In genomic region chr7:14191686-14192098, GRCh38 we compare ENCODE assay signal across 20 cellular contexts.
DNase-seq lines count a peak whose midpoint lies in the region; ATAC-seq and TF ChIP-seq lines count a peak whose summit lies in the region.
"Had no signal": no experiment of that assay in that cellular context is flagged by ENCODE, and none has a peak within 500 bp of the region (broad histone marks: within the 10 kb centered on the region; RNA-seq: fewer than 3 reads in every experiment).

No MANE protein-coding gene starts in this region.

- ATAC-seq in SK-N-SH treated with all-trans-retinoic acid at 6 μM for 48 hours (peak; percentile 68), GM21786 (IDR thresholded peaks at IDR 0.05; ENCODE audit: unreplicated experiment) (no peak)

- H3K27ac Mint-ChIP-seq in HFFc6: no peak overlapping the region
- no peak overlapping the region for H3K27ac Mint-ChIP-seq in activated T-helper 2 cell treated with anti-CD3 and anti-CD28 coated beads, Interferon-gamma antibody, Interleukin-2, Interleukin-4, amounts not matched to agents 10 μg/mL and 5 μg/mL and 100 μg/mL, durations not matched to agents 14 hours and 24 hours and 36 hours
- H3K27ac Mint-ChIP-seq: T-helper 1 cell treated with Interleukin-12 subunit alpha and Interleukin-12 subunit beta and Interleukin-4 antibody, amounts not matched to agents 30 μg/mL and 1 μg/mL, for 36 hours had no signal

- peak; percentile 27 for DNase-seq in AG10803 (ENCODE audit: low read depth)
- peak; percentile 55 for DNase-seq in HFFc6
- peak; percentile 18 for DNase-seq in fibroblast of the aortic adventitia (ENCODE audit: low read depth)
- no peak for DNase-seq in NCI-H345 (lab: John Stamatoyannopoulos, UW)
- no peak for DNase-seq in epidermal melanocyte (ENCODE audit: insufficient read length, low spot score)
- no peak for DNase-seq in activated T-helper 2 cell treated with anti-CD3 and anti-CD28 coated beads, Interferon-gamma antibody, Interleukin-2, Interleukin-4, amounts not matched to agents 10 μg/mL and 5 μg/mL and 100 μg/mL, durations not matched to agents 14 hours and 24 hours and 36 hours (ENCODE audit: low spot score)
- DNase-seq: activated CD4-positive, CD25-positive, alpha-beta regulatory T cell; activated effector memory CD4-positive, alpha-beta T cell treated with anti-CD3 and anti-CD28 coated beads, Interleukin-2, amount 50 U/mL, for 16 hours; aorta; Calu3; GF-D8; MV-4-11; NCI-H748 treated with DMSO at 0.1 percent for 48 hours; ovary; Peyer's patch; stimulated activated CD4-positive, alpha-beta T cell treated with anti-CD3 and anti-CD28 coated beads, Interleukin-4, amount 100 ng/mL, for 24 hours; stimulated activated CD8-positive, alpha-beta memory T cell treated with anti-CD3 and anti-CD28 coated beads, Interleukin-4, amount 100 ng/mL, for 48 hours had no signal

- no peak overlapping the region for H3K4me3 Mint-ChIP-seq in HFFc6
- H3K4me3 Mint-ChIP-seq in activated T-helper 2 cell treated with anti-CD3 and anti-CD28 coated beads, Interferon-gamma antibody, Interleukin-2, Interleukin-4, amounts not matched to agents 10 μg/mL and 5 μg/mL and 100 μg/mL, durations not matched to agents 14 hours and 24 hours and 36 hours (ENCODE audit: low read depth): no peak overlapping the region
- H3K4me3 Mint-ChIP-seq: T-helper 1 cell treated with Interleukin-12 subunit alpha and Interleukin-12 subunit beta and Interleukin-4 antibody, amounts not matched to agents 30 μg/mL and 1 μg/mL, for 36 hours had no signal

- H3K9me3 Mint-ChIP-seq in HFFc6: no peaks in the 10 kb centered on the region
- peaks cover 12% of the 10 kb centered on the region for H3K9me3 Mint-ChIP-seq in activated T-helper 2 cell treated with anti-CD3 and anti-CD28 coated beads, Interferon-gamma antibody, Interleukin-2, Interleukin-4, amounts not matched to agents 10 μg/mL and 5 μg/mL and 100 μg/mL, durations not matched to agents 14 hours and 24 hours and 36 hours

- no peak for TF ChIP-seq CTCF in AG10803 (conservative IDR thresholded peaks at IDR 0.05; ENCODE audit: low read length)
- TF ChIP-seq CTCF in HFFc6 (IDR thresholded peaks at IDR 0.05): no peak
- TF ChIP-seq CTCF in fibroblast of the aortic adventitia (IDR thresholded peaks at IDR 0.05; ENCODE audit: insufficient read depth, low read length): no peak

- no peaks in the 10 kb centered on the region for H3K27me3 Mint-ChIP-seq in HFFc6 (ENCODE audit: insufficient read depth)
- H3K27me3 Mint-ChIP-seq in activated T-helper 2 cell treated with anti-CD3 and anti-CD28 coated beads, Interferon-gamma antibody, Interleukin-2, Interleukin-4, amounts not matched to agents 10 μg/mL and 5 μg/mL and 100 μg/mL, durations not matched to agents 14 hours and 24 hours and 36 hours (ENCODE audit: low read depth): no peaks in the 10 kb centered on the region

- H3K4me1 Mint-ChIP-seq in HFFc6 (ENCODE audit: low read depth): peaks cover 24% of the 10 kb centered on the region
- H3K4me1 Mint-ChIP-seq in activated T-helper 2 cell treated with anti-CD3 and anti-CD28 coated beads, Interferon-gamma antibody, Interleukin-2, Interleukin-4, amounts not matched to agents 10 μg/mL and 5 μg/mL and 100 μg/mL, durations not matched to agents 14 hours and 24 hours and 36 hours (ENCODE audit: low read depth): no peaks in the 10 kb centered on the region

- peaks cover 5% of the 10 kb centered on the region; the same call in 1 of the 2 replicates for H3K36me3 Mint-ChIP-seq in HFFc6 (ENCODE audit: low read depth)
- H3K36me3 Mint-ChIP-seq in activated T-helper 2 cell treated with anti-CD3 and anti-CD28 coated beads, Interferon-gamma antibody, Interleukin-2, Interleukin-4, amounts not matched to agents 10 μg/mL and 5 μg/mL and 100 μg/mL, durations not matched to agents 14 hours and 24 hours and 36 hours (ENCODE audit: low read depth): no peaks in the 10 kb centered on the region

- H3K4me3 ChIP-seq in AG10803 (ENCODE audit: low read length) (no peak overlapping the region), fibroblast of the aortic adventitia (ENCODE audit: low read depth, low read length) (no peak overlapping the region)
- H3K4me3 ChIP-seq: ovary, Peyer's patch had no signal

- intact Hi-C loops in activated T-helper 2 cell treated with anti-CD3 and anti-CD28 coated beads, Interferon-gamma antibody, Interleukin-2, Interleukin-4, amounts not matched to agents 10 μg/mL and 5 μg/mL and 100 μg/mL, durations not matched to agents 14 hours and 24 hours and 36 hours (cut with micrococcal nuclease): no loop called here

TF ChIP-seq in SK-N-SH treated with all-trans-retinoic acid at 6 μM for 48 hours, 23 proteins besides CTCF, POLR2A, EP300 and RAD21:
- TF ChIP-seq SNAI2 (CRISPR knock-in tag; IDR thresholded peaks at IDR 0.05) (no peak), PATZ1 (CRISPR knock-in tag; IDR thresholded peaks at IDR 0.05; ENCODE audit: borderline replicate concordance) (no peak), CSRNP3 (CRISPR knock-in tag; IDR thresholded peaks at IDR 0.05) (no peak), TOX (CRISPR knock-in tag; IDR thresholded peaks at IDR 0.05; ENCODE audit: borderline replicate concordance) (no peak)

Comparison
In these comparisons a context has a peak if more than half of its experiments do, and no peak if none do; other contexts are left out.
1. DNase-seq: peak in AG10803 (single experiment), HFFc6 (single experiment) and fibroblast of the aortic adventitia (single experiment); none in NCI-H345 (single experiment), epidermal melanocyte (single experiment) and activated T-helper 2 cell treated with anti-CD3 and anti-CD28 coated beads, Interferon-gamma antibody, Interleukin-2, Interleukin-4, amounts not matched to agents 10 μg/mL and 5 μg/mL and 100 μg/mL, durations not matched to agents 14 hours and 24 hours and 36 hours (single experiment).